ENCODE assay signal across 27 cellular contexts in the genomic region with DNA sequence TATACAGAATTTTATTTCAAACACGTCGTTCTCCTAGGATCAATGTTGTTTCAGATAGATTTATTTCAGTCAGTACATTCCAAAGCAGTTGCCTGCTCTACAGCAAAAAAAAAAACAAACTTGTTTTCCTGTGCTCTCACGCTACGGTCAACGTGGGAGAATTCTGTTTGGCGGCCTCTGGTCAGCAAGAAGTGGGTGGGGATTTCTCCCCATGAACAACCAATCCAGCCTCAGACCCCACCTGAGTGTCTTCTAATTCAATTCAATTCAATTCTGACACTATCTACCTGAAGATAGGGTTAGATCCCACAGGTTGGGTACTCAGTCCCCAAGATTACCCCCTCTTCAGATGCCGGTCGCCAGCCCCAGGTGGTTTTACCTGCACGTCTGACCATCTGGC. TPM values are rescaled to one million over a fixed set of nuclear protein-coding genes. Genes with fewer than 3 reads are reported as not detected.
DNase-seq lines count a peak whose midpoint lies in the region; ATAC-seq and TF ChIP-seq lines count a peak whose summit lies in the region.
"Had no signal": no experiment of that assay in that cellular context is flagged by ENCODE, and none has a peak within 500 bp of the region (broad histone marks: within the 10 kb centered on the region; RNA-seq: fewer than 3 reads in every experiment).

No MANE protein-coding gene starts in this region.

- in situ Hi-C loops in brain microvascular endothelial cell (cut with HindIII; ENCODE audit: low pct_ligation_motif_present, low sequenced_read_pairs), result no loop called here

- H3K79me1 ChIP-seq in mesendoderm (ENCODE audit: low read length), result no peaks in the 10 kb centered on the region

- H3K56ac ChIP-seq in mesendoderm (ENCODE audit: low read length), result peak overlapping the region; percentile 84

- no peaks in the 10 kb centered on the region for H3K9me3 ChIP-seq in iPS DF 6.9 (ENCODE audit: control insufficient read depth, insufficient read depth, low read length)
- H3K9me3 ChIP-seq: body of pancreas, MG63, SJSA1, suprapubic skin, upper lobe of right lung had no signal

- peak overlapping the region; percentile 41 for H3K4ac ChIP-seq in mesendoderm (ENCODE audit: low read depth, low read length)

- H3K23ac ChIP-seq in mesendoderm (ENCODE audit: low read length), result no peak overlapping the region

- peak overlapping the region; percentile 75 for H3K9ac ChIP-seq in mesendoderm (ENCODE audit: low read length)
- H3K9ac ChIP-seq: KMS-11 had no signal

- H2BK120ac ChIP-seq in mesendoderm (ENCODE audit: low read depth, low read length), result peak overlapping the region; percentile 80

- peak overlapping the region; percentile 20 for H3K4me2 ChIP-seq in mesendoderm (ENCODE audit: low read length)
- H3K4me2 ChIP-seq: KMS-11 had no signal

- H3K27me3 ChIP-seq in H7 (ENCODE audit: control insufficient read depth, insufficient read depth, low read length), result no peaks in the 10 kb centered on the region
- H3K27me3 ChIP-seq in brain microvascular endothelial cell (replicated peaks), result no peaks in the 10 kb centered on the region
- no peaks in the 10 kb centered on the region for H3K27me3 ChIP-seq in iPS DF 6.9 (ENCODE audit: control insufficient read depth, insufficient read depth, low read length)
- no peaks in the 10 kb centered on the region for H3K27me3 ChIP-seq in mesendoderm (ENCODE audit: insufficient read depth, low read length, poor library complexity)
- H3K27me3 ChIP-seq: body of pancreas, MG63, SJSA1, suprapubic skin, upper lobe of right lung had no signal

- H2BK15ac ChIP-seq in mesendoderm (replicated peaks; ENCODE audit: low read depth), result no peak overlapping the region

- peaks cover 4% of the 10 kb centered on the region for H3K79me2 ChIP-seq in mesendoderm (ENCODE audit: control insufficient read depth, insufficient read depth, low read length)

- no peak for TF ChIP-seq CTCF in brain microvascular endothelial cell (IDR thresholded peaks at IDR 0.05; ENCODE audit: low read depth, low read length, missing control alignments)

- H3K4me3 ChIP-seq in H7 (ENCODE audit: insufficient read depth, low read depth, low read length), result peak overlapping the region; percentile 47
- H3K4me3 ChIP-seq in brain microvascular endothelial cell (ENCODE audit: low read depth, low read length), result no peak overlapping the region
- peak overlapping the region; percentile 72; the same call in 1 of the 2 replicates for H3K4me3 ChIP-seq in iPS DF 6.9 (ENCODE audit: low read length)
- H3K4me3 ChIP-seq in mesendoderm (ENCODE audit: low read length), result peak overlapping the region; percentile 36
- H3K4me3 ChIP-seq: body of pancreas, MG63, SJSA1, suprapubic skin, upper lobe of right lung had no signal

- no peak overlapping the region for H4K8ac ChIP-seq in mesendoderm (ENCODE audit: low read depth, low read length)

- no peak overlapping the region for H4K5ac ChIP-seq in mesendoderm (ENCODE audit: low read length)

- peak overlapping the region; percentile 64 for H3K18ac ChIP-seq in mesendoderm (ENCODE audit: low read length)

- H2BK5ac ChIP-seq in mesendoderm (ENCODE audit: low read length), result peak overlapping the region; percentile 47

- H2AK5ac ChIP-seq in mesendoderm (ENCODE audit: low read length), result no peak overlapping the region

- ATAC-seq in HG03565 (IDR thresholded peaks at IDR 0.05; ENCODE audit: unreplicated experiment) (no peak), HG03457 (IDR thresholded peaks at IDR 0.05; ENCODE audit: unreplicated experiment) (no peak)
- ATAC-seq: activated T-cell treated with anti-CD3 and anti-CD28 coated beads, Interleukin-2, amount 50 U/mL, for 72 hours; body of pancreas; left cardiac atrium; right cardiac atrium; upper lobe of right lung had no signal

- DNase-seq in H7, result peak; percentile 40
- peak; percentile 64 for DNase-seq in brain microvascular endothelial cell
- DNase-seq in iPS DF 6.9 (ENCODE audit: low read depth, low spot score), result no peak
- peak; percentile 85 for DNase-seq in mesendoderm
- DNase-seq in NOMO-1 treated with dmso at 0.1 percent for 144 hours (lab: John Stamatoyannopoulos, UW; ENCODE audit: unreplicated experiment), result no peak
- no peak for DNase-seq in epidermal melanocyte (ENCODE audit: insufficient read length, low spot score)
- DNase-seq: activated CD4-positive, alpha-beta T cell treated with anti-CD3 and anti-CD28 coated beads, Interleukin-2, amount 50 U/mL, for 1 hour; activated T-cell treated with anti-CD3 and anti-CD28 coated beads, Interleukin-2, amount 50 U/mL, for 72 hours; DMS153; left cardiac atrium; MG63; NCI-H1105 treated with DMSO at 0.1 percent for 48 hours; NCI-H187 treated with DMSO at 0.1 percent for 48 hours; NCI-H2171 treated with DMSO at 0.1 percent for 48 hours; NCI-H510A; right cardiac atrium; stimulated activated CD4-positive, alpha-beta T cell treated with anti-CD3 and anti-CD28 coated beads, Interleukin-1b, Interleukin-23, amount 100 ng/mL, for 48 hours; stimulated activated naive CD4-positive, alpha-beta T cell treated with Interleukin-2 at 50 U/mL for 16 hours; T-helper 9 cell; upper lobe of right lung had no signal

- H3K4me1 ChIP-seq in iPS DF 6.9 (ENCODE audit: control insufficient read depth, insufficient read depth, low read length), result 0 out of 2 replicates have a peak, but pooled peaks cover 1% of the 10 kb centered on the region
- peaks cover 2% of the 10 kb centered on the region for H3K4me1 ChIP-seq in mesendoderm (ENCODE audit: control insufficient read depth, low read depth, low read length)
- H3K4me1 ChIP-seq: body of pancreas, suprapubic skin, upper lobe of right lung had no signal

- H3K27ac ChIP-seq in brain microvascular endothelial cell (peak overlapping the region; percentile 73), iPS DF 6.9 (ENCODE audit: low read length) (peak overlapping the region; percentile 52), mesendoderm (ENCODE audit: low read depth, low read length) (peak overlapping the region; percentile 89)
- H3K27ac ChIP-seq: body of pancreas, KMS-11, RWPE1, SJSA1, suprapubic skin, upper lobe of right lung had no signal

- no CpG with 5 or more reads among the region's 9 CpGs for WGBS in iPS DF 6.9 (ENCODE audit: insufficient coverage, insufficient read length)
- no CpG with 5 or more reads among the region's 9 CpGs for WGBS in mesendoderm (ENCODE audit: extremely low coverage, insufficient coverage, low lambda C conversion rate)

- H3K36me3 ChIP-seq in H7 (replicated peaks; ENCODE audit: control insufficient read depth, insufficient read depth, low read length) (no peaks in the 10 kb centered on the region; the same call in none of the 2 replicates), brain microvascular endothelial cell (replicated peaks) (peaks cover 13% of the 10 kb centered on the region), iPS DF 6.9 (ENCODE audit: control insufficient read depth, insufficient read depth, low read length) (no peaks in the 10 kb centered on the region; the same call in 1 of the 2 replicates), mesendoderm (ENCODE audit: control insufficient read depth, insufficient read depth, low read length) (no peaks in the 10 kb centered on the region)

RNA-seq across cellular contexts. Expression of gene C17orf58, which starts 22.1 kb away (rescaled TPM):
- 55.8 and 57.0 TPM in 2 replicates for total RNA-seq in H7 (2014; rRNA removed; shearing (Covaris generic))
- 31.3 TPM for polyA plus RNA-seq in mesendoderm (2013, experiment 1 of 2)
- polyA plus RNA-seq in mesendoderm (2013, experiment 2 of 2), result 31.8 TPM

Comparison
In these comparisons a context has a peak if more than half of its experiments do, and no peak if none do; other contexts are left out.
1. DNase-seq: peak in H7 (single experiment), brain microvascular endothelial cell (single experiment) and mesendoderm (single experiment); none in iPS DF 6.9 (single experiment), NOMO-1 treated with dmso at 0.1 percent for 144 hours (single experiment) and epidermal melanocyte (single experiment).
2. Peak in every context shown above with its lines, with median percentiles within 50 percentile points of each other: H3K27ac ChIP-seq.